20 cellular contexts compared by ENCODE assay signal in genomic region chr2:169571571-169571970, GRCh38. TPM values are rescaled to one million over a fixed set of nuclear protein-coding genes. Genes with fewer than 3 reads are reported as not detected.
A peak's percentile ranks its signal among the peaks of the same experiment; 100 is the strongest.
DNase-seq lines count a peak whose midpoint lies in the region; ATAC-seq and TF ChIP-seq lines count a peak whose summit lies in the region.
"Had no signal": no experiment of that assay in that cellular context is flagged by ENCODE, and none has a peak within 500 bp of the region (broad histone marks: within the 10 kb centered on the region; RNA-seq: fewer than 3 reads in every experiment).

No MANE protein-coding gene starts in this region.

- H3K4me3 ChIP-seq in ACC112 (ENCODE audit: low read depth, low read length), result peak overlapping the region; percentile 27
- peak overlapping the region; percentile 9; the same call in 1 of the 2 replicates for H3K4me3 ChIP-seq in GM12864 (ENCODE audit: low read depth, low read length)
- H3K4me3 ChIP-seq in OCI-LY7 (ENCODE audit: low read depth, low read length, poor library complexity, severe bottlenecking), result peak overlapping the region; percentile 92
- H3K4me3 ChIP-seq in hepatocyte, result no peak overlapping the region
- H3K4me3 ChIP-seq: gastroesophageal sphincter, mucosa of descending colon had no signal

- H3K9me2 ChIP-seq in OCI-LY7 (ENCODE audit: insufficient read depth, low read length), result no peaks in the 10 kb centered on the region
- no peaks in the 10 kb centered on the region for H3K9me2 ChIP-seq in hepatocyte (replicated peaks; ENCODE audit: insufficient read depth)

- H3K36me3 ChIP-seq in ACC112 (ENCODE audit: insufficient read depth, low read length), result no peaks in the 10 kb centered on the region
- peaks cover 39% of the 10 kb centered on the region for H3K36me3 ChIP-seq in OCI-LY7 (ENCODE audit: insufficient read depth, low read length)
- no peaks in the 10 kb centered on the region for H3K36me3 ChIP-seq in hepatocyte (replicated peaks; ENCODE audit: insufficient read depth, low read depth)
- H3K36me3 ChIP-seq: brain microvascular endothelial cell, gastroesophageal sphincter had no signal

- peaks cover 8% of the 10 kb centered on the region for H3K4me1 ChIP-seq in ACC112 (ENCODE audit: control insufficient read depth, insufficient read depth, low read length, unreplicated experiment)
- H3K4me1 ChIP-seq in OCI-LY7 (ENCODE audit: insufficient read depth, low read length, poor library complexity, severe bottlenecking), result peaks cover 19% of the 10 kb centered on the region
- no peaks in the 10 kb centered on the region for H3K4me1 ChIP-seq in hepatocyte (ENCODE audit: insufficient read depth)

- H2AFZ ChIP-seq in ACC112 (ENCODE audit: low read length, unreplicated experiment) (no peak overlapping the region), OCI-LY7 (ENCODE audit: low read length) (no peak overlapping the region), hepatocyte (no peak overlapping the region)

- H3K79me2 ChIP-seq in ACC112 (ENCODE audit: control insufficient read depth, insufficient read depth, low read length, unreplicated experiment), result peaks cover 17% of the 10 kb centered on the region
- peaks cover 50% of the 10 kb centered on the region for H3K79me2 ChIP-seq in OCI-LY7 (ENCODE audit: insufficient read depth, low read depth, low read length)
- peaks cover 38% of the 10 kb centered on the region for H3K79me2 ChIP-seq in hepatocyte

- H4K20me1 ChIP-seq in OCI-LY7 (ENCODE audit: insufficient read depth, low read length) (peaks cover 5% of the 10 kb centered on the region; the same call in 1 of the 2 replicates), hepatocyte (ENCODE audit: insufficient read depth, poor library complexity, severe bottlenecking) (no peaks in the 10 kb centered on the region)

- CTCF ChIA-PET in OCI-LY7 (lab: Charles Lee; ENCODE audit: unreplicated experiment), result no interaction called here

- 94% methylated on average over 3 of the region's 3 CpGs for WGBS in hepatocyte (ENCODE audit: low lambda C conversion rate, missing lambda C conversion rate)

- TF ChIP-seq CTCF in GM12864 (IDR thresholded peaks at IDR 0.05; ENCODE audit: low read depth, low read length, missing control alignments) (no peak), OCI-LY7 (conservative IDR thresholded peaks at IDR 0.05; ENCODE audit: low read length) (no peak), hepatocyte (IDR thresholded peaks at IDR 0.05; ENCODE audit: poor library complexity) (no peak)

- no peaks in the 10 kb centered on the region for H3K27me3 ChIP-seq in ACC112 (ENCODE audit: insufficient read depth, low read length)
- H3K27me3 ChIP-seq in hepatocyte, result no peaks in the 10 kb centered on the region
- H3K27me3 ChIP-seq: brain microvascular endothelial cell, gastroesophageal sphincter, sigmoid colon had no signal

- no peak for ATAC-seq in HG02642 (IDR thresholded peaks at IDR 0.05; ENCODE audit: poor library complexity, unreplicated experiment)
- ATAC-seq: gastroesophageal sphincter, left lobe of liver, mucosa of descending colon had no signal

- DNase-seq in GM12864 (ENCODE audit: low read depth), result no peak
- DNase-seq in OCI-LY7 (ENCODE audit: low spot score), result no peak
- no peak for DNase-seq in hepatocyte (ENCODE audit: low spot score)
- no peak for DNase-seq in medulla oblongata (ENCODE audit: extremely low spot score)
- no peak for DNase-seq in HuH-7.5 (ENCODE audit: low spot score)
- DNase-seq: activated CD4-positive, alpha-beta memory T cell treated with anti-CD3 and anti-CD28 coated beads for 36 hours; activated naive CD8-positive, alpha-beta T cell treated with anti-CD3 and anti-CD28 coated beads, Interleukin-2, amount 10 ng/mL, durations not matched to agents 7 days and 5 days; activated T-cell treated with anti-CD3 and anti-CD28 coated beads, Interleukin-2, amount 50 U/mL, for 1 hour; brain microvascular endothelial cell; COR-L47; dermis blood vessel endothelial cell; mucosa of descending colon; NCI-H1930; NK-92 treated with Interleukin-12 subunit alpha and Interleukin-12 subunit beta, amount 100 ng/mL, for 24 hours; sigmoid colon; stimulated activated CD4-positive, alpha-beta T cell treated with anti-CD3 and anti-CD28 coated beads, Interleukin-2, amount 100 ng/mL, for 24 hours had no signal

- intact Hi-C loops in OCI-LY7 (cut with micrococcal nuclease; ENCODE audit: unreplicated experiment), result no loop called here

- no TSS peak for BruUV-seq in OCI-LY7 (replicated peaks; lab: Mats Ljungman, UMichigan)

- POLR2A ChIA-PET in OCI-LY7 (lab: Charles Lee), result interaction anchor here (0.8 to 2.8 kb wide), 4 partner anchors 12 to 36 kb away, joined by 3 to 39 read pairs (median 4); partner anchors contain the start of gene PPIG

- H3K27ac ChIP-seq in ACC112 (ENCODE audit: low read depth, low read length), result no peak overlapping the region
- H3K27ac ChIP-seq in OCI-LY7 (ENCODE audit: low read depth, low read length, poor library complexity, severe bottlenecking), result no peak overlapping the region
- H3K27ac ChIP-seq in hepatocyte, result no peak overlapping the region
- H3K27ac ChIP-seq: brain microvascular endothelial cell, gastroesophageal sphincter, sigmoid colon had no signal

- H3K9me3 ChIP-seq in OCI-LY7 (ENCODE audit: low read length) (no peaks in the 10 kb centered on the region), hepatocyte (ENCODE audit: low read depth) (no peaks in the 10 kb centered on the region)
- H3K9me3 ChIP-seq: gastroesophageal sphincter, mucosa of descending colon, sigmoid colon had no signal

- H3K4me2 ChIP-seq in OCI-LY7 (ENCODE audit: low read length) (peak overlapping the region; percentile 95), hepatocyte (peak overlapping the region; percentile 92)

RNA-seq across cellular contexts. Expression of gene FASTKD1, which starts 2.1 kb away (rescaled TPM):
- total RNA-seq in OCI-LY7 (2014; rRNA removed; shearing (Covaris generic)), result 25.1 and 34.6 TPM in 2 replicates
- total RNA-seq in OCI-LY7 (2022), result 48.6 and 54.9 TPM in 2 replicates
- 23.2 and 23.8 TPM in 2 replicates for total RNA-seq in hepatocyte
- polyA plus RNA-seq in hepatocyte, result 15.0 and 20.4 TPM in 2 replicates

RNA-seq across cellular contexts. Expression of gene PPIG, which starts 12.6 kb away (rescaled TPM):
- 33.5 and 48.5 TPM in 2 replicates for total RNA-seq in OCI-LY7 (2014; rRNA removed; shearing (Covaris generic))
- total RNA-seq in OCI-LY7 (2022) (65.1 and 65.7 TPM in 2 replicates), hepatocyte (37.4 and 42.6 TPM in 2 replicates)
- 64.4 and 68.1 TPM in 2 replicates for polyA plus RNA-seq in hepatocyte
